ENCODE assay signal across 13 cellular contexts in genomic region chr17:36289965-36290612, GRCh38. TPM values are rescaled to one million over a fixed set of nuclear protein-coding genes. Genes with fewer than 3 reads are reported as not detected.
"Had no signal": no experiment of that assay in that cellular context is flagged by ENCODE, and none has a peak within 500 bp of the region (broad histone marks: within the 10 kb centered on the region; RNA-seq: fewer than 3 reads in every experiment).

No MANE protein-coding gene starts in this region.

RNA-seq across cellular contexts. Expression of gene TBC1D3G, which starts 33.6 kb away (rescaled TPM):
- total RNA-seq: activated B cell treated with CpG ODN at 0.5 μM for 24 hours; activated CD4-positive, alpha-beta memory T cell treated with anti-CD3 and anti-CD28 coated beads for 36 hours; activated CD4-positive, alpha-beta memory T cell treated with anti-CD3 and anti-CD28 coated beads, Interleukin-2, amount 10 ng/mL, durations not matched to agents 7 days and 5 days; activated CD4-positive, alpha-beta T cell treated with anti-CD3 and anti-CD28 coated beads for 36 hours; activated CD4-positive, alpha-beta T cell treated with anti-CD3 and anti-CD28 coated beads, Interleukin-2, amount 10 ng/mL, durations not matched to agents 24 days and 14 days; activated CD4-positive, alpha-beta T cell treated with anti-CD3 and anti-CD28 coated beads, Interleukin-2, amount 10 ng/mL, durations not matched to agents 7 days and 5 days; activated CD8-positive, alpha-beta memory T cell treated with anti-CD3 and anti-CD28 coated beads for 36 hours; activated CD8-positive, alpha-beta memory T cell treated with anti-CD3 and anti-CD28 coated beads, Interleukin-2, amount 10 ng/mL, durations not matched to agents 7 days and 5 days; activated CD8-positive, alpha-beta T cell treated with anti-CD3 and anti-CD28 coated beads for 36 hours; activated CD8-positive, alpha-beta T cell treated with anti-CD3 and anti-CD28 coated beads, Interleukin-2, amount 10 ng/mL, durations not matched to agents 7 days and 5 days; T-helper 1 cell treated with Interleukin-12 subunit alpha and Interleukin-12 subunit beta and Interleukin-4 antibody, amounts not matched to agents 30 ng/mL and 1 ng/mL, for 36 hours; T-helper 2 cell treated with Interferon-gamma antibody and Interleukin-4, amounts not matched to agents 100 ng/mL and 5 ng/mL, for 36 hours; WTC11 had no signal
